1 cellular context compared by ENCODE assay signal in genomic region chr15:48643236-48643635, GRCh38.
TF ChIP-seq lines count a peak whose summit lies in the region.

No MANE protein-coding gene starts in this region.

TF ChIP-seq in IMR-90, 13 proteins besides CTCF, POLR2A, EP300 and RAD21 (continued from another document):
- TF ChIP-seq MAZ (IDR thresholded peaks at IDR 0.05; ENCODE audit: borderline replicate concordance, low read depth, low read length): no peak
